24 cellular contexts compared by ENCODE assay signal in genomic region chr12:68674376-68674775, GRCh38. TPM values are rescaled to one million over a fixed set of nuclear protein-coding genes. Genes with fewer than 3 reads are reported as not detected.
DNase-seq lines count a peak whose midpoint lies in the region; ATAC-seq lines count a peak whose summit lies in the region.
"Had no signal": no experiment of that assay in that cellular context is flagged by ENCODE, and none has a peak within 500 bp of the region (broad histone marks: within the 10 kb centered on the region; RNA-seq: fewer than 3 reads in every experiment).

No MANE protein-coding gene starts in this region.

- no peaks in the 10 kb centered on the region for H3K27me3 Mint-ChIP-seq in activated CD4-positive, alpha-beta T cell treated with anti-CD3 and anti-CD28 coated beads for 36 hours
- no peaks in the 10 kb centered on the region for H3K27me3 Mint-ChIP-seq in CD8-positive, alpha-beta memory T cell
- no peaks in the 10 kb centered on the region for H3K27me3 Mint-ChIP-seq in activated T-helper 17 cell treated with anti-CD3 and anti-CD28 coated beads, Interleukin-2, amount 50 U/mL, for 72 hours
- H3K27me3 Mint-ChIP-seq in naive thymus-derived CD4-positive, alpha-beta T cell: no peaks in the 10 kb centered on the region
- H3K27me3 Mint-ChIP-seq: dendritic cell treated with granulocyte-macrophage colony-stimulating factor and Interleukin-4, amounts not matched to agents 40 ng/mL and 50 ng/mL, for 4 days had no signal

- H3K9me3 Mint-ChIP-seq in activated CD4-positive, alpha-beta T cell treated with anti-CD3 and anti-CD28 coated beads for 36 hours (ENCODE audit: low read depth): no peaks in the 10 kb centered on the region
- H3K9me3 Mint-ChIP-seq in CD8-positive, alpha-beta memory T cell: no peaks in the 10 kb centered on the region
- no peaks in the 10 kb centered on the region for H3K9me3 Mint-ChIP-seq in activated T-helper 17 cell treated with anti-CD3 and anti-CD28 coated beads, Interleukin-2, amount 50 U/mL, for 72 hours
- H3K9me3 Mint-ChIP-seq in naive thymus-derived CD4-positive, alpha-beta T cell: peaks cover 0 to 3% (median 0%) of the 10 kb centered on the region in 11 donors
- H3K9me3 Mint-ChIP-seq: dendritic cell treated with granulocyte-macrophage colony-stimulating factor and Interleukin-4, amounts not matched to agents 40 ng/mL and 50 ng/mL, for 4 days had no signal

- H3K27ac ChIP-seq in CD8-positive, alpha-beta memory T cell (ENCODE audit: low read depth, low read length): no peak overlapping the region
- peak overlapping the region; percentile 46 for H3K27ac ChIP-seq in naive thymus-derived CD4-positive, alpha-beta T cell (ENCODE audit: low read depth, low read length)
- H3K27ac ChIP-seq: HL-60, WERI-Rb-1 had no signal

- no peak for ATAC-seq in activated CD4-positive, alpha-beta T cell treated with anti-CD3 and anti-CD28 coated beads for 36 hours
- no peak for ATAC-seq in activated T-helper 17 cell treated with anti-CD3 and anti-CD28 coated beads, Interleukin-2, amount 50 U/mL, for 72 hours (replicated peaks)
- no peak for ATAC-seq in naive thymus-derived CD4-positive, alpha-beta T cell
- ATAC-seq in HG03565 (IDR thresholded peaks at IDR 0.05; ENCODE audit: unreplicated experiment) (no peak), HG02678 (IDR thresholded peaks at IDR 0.05; ENCODE audit: unreplicated experiment) (no peak)
- ATAC-seq: HCT116, sciatic nerve had no signal

- no peak overlapping the region for H3K4me3 ChIP-seq in CD8-positive, alpha-beta memory T cell (ENCODE audit: low read length)
- H3K4me3 ChIP-seq in naive thymus-derived CD4-positive, alpha-beta T cell (ENCODE audit: low read length): peak overlapping the region; percentile 17
- H3K4me3 ChIP-seq: lung had no signal

- intact Hi-C loops in activated CD4-positive, alpha-beta T cell treated with anti-CD3 and anti-CD28 coated beads for 36 hours (cut with DNase I, micrococcal nuclease): no loop called here
- intact Hi-C loops in naive thymus-derived CD4-positive, alpha-beta T cell (cut with micrococcal nuclease): loop anchor here (2.0 kb wide), 2 partner anchors 14 to 62 kb away; no protein-coding TSS in a partner anchor

- peaks cover 45% of the 10 kb centered on the region for H3K4me1 ChIP-seq in CD8-positive, alpha-beta memory T cell (ENCODE audit: insufficient read depth, low read length)
- peaks cover 30 to 32% of the 10 kb centered on the region in 2 donors for H3K4me1 ChIP-seq in naive thymus-derived CD4-positive, alpha-beta T cell (ENCODE audit: control insufficient read depth in 2 of 2, insufficient read depth in 2 of 2, low read length in 2 of 2)

- H3K9me3 ChIP-seq in CD8-positive, alpha-beta memory T cell (ENCODE audit: low read length): no peaks in the 10 kb centered on the region
- H3K9me3 ChIP-seq in naive thymus-derived CD4-positive, alpha-beta T cell (ENCODE audit: control insufficient read depth in 2 of 3, low read length in 3 of 3): no peaks in the 10 kb centered on the region

- POLR2A ChIA-PET in activated CD4-positive, alpha-beta T cell treated with anti-CD3 and anti-CD28 coated beads for 36 hours (lab: Charles Lee): no interaction called here
- POLR2A ChIA-PET in CD8-positive, alpha-beta memory T cell (lab: Charles Lee): interaction anchor here (0.5 to 1.0 kb wide), 2 partner anchors 11 to 63 kb away, joined by 4 read pairs; no protein-coding TSS in a partner anchor
- POLR2A ChIA-PET in naive thymus-derived CD4-positive, alpha-beta T cell (lab: Charles Lee): interaction anchor here (0.6 to 2.2 kb wide), 5 partner anchors 9 to 655 kb away, joined by 3 to 18 read pairs (median 5); partner anchors contain the start of gene RAP1B

- H3K36me3 Mint-ChIP-seq in activated CD4-positive, alpha-beta T cell treated with anti-CD3 and anti-CD28 coated beads for 36 hours (ENCODE audit: low read depth): no peaks in the 10 kb centered on the region
- peaks cover 0 to 2% (median 2%) of the 10 kb centered on the region in 3 donors for H3K36me3 Mint-ChIP-seq in CD8-positive, alpha-beta memory T cell
- H3K36me3 Mint-ChIP-seq in activated T-helper 17 cell treated with anti-CD3 and anti-CD28 coated beads, Interleukin-2, amount 50 U/mL, for 72 hours (ENCODE audit: low read depth): no peaks in the 10 kb centered on the region
- peaks cover 4 to 13% (median 7%) of the 10 kb centered on the region in 5 donors for H3K36me3 Mint-ChIP-seq in naive thymus-derived CD4-positive, alpha-beta T cell

- peak overlapping the region; percentile 10 for H3K4me3 Mint-ChIP-seq in activated CD4-positive, alpha-beta T cell treated with anti-CD3 and anti-CD28 coated beads for 36 hours
- H3K4me3 Mint-ChIP-seq in CD8-positive, alpha-beta memory T cell: peak overlapping the region in 5 of 7 donors; percentile 41 to 93 (median 74)
- peak overlapping the region; percentile 71 for H3K4me3 Mint-ChIP-seq in activated T-helper 17 cell treated with anti-CD3 and anti-CD28 coated beads, Interleukin-2, amount 50 U/mL, for 72 hours
- H3K4me3 Mint-ChIP-seq in naive thymus-derived CD4-positive, alpha-beta T cell: peak overlapping the region in 8 of 10 donors; percentile 55 to 90 (median 82)
- H3K4me3 Mint-ChIP-seq: dendritic cell treated with granulocyte-macrophage colony-stimulating factor and Interleukin-4, amounts not matched to agents 40 ng/mL and 50 ng/mL, for 4 days had no signal

- peaks cover 45% of the 10 kb centered on the region for H3K4me1 Mint-ChIP-seq in activated CD4-positive, alpha-beta T cell treated with anti-CD3 and anti-CD28 coated beads for 36 hours
- H3K4me1 Mint-ChIP-seq in CD8-positive, alpha-beta memory T cell: peaks cover 35 to 52% (median 42%) of the 10 kb centered on the region in 3 donors
- H3K4me1 Mint-ChIP-seq in activated T-helper 17 cell treated with anti-CD3 and anti-CD28 coated beads, Interleukin-2, amount 50 U/mL, for 72 hours: peaks cover 25% of the 10 kb centered on the region
- peaks cover 25 to 66% (median 57%) of the 10 kb centered on the region in 7 donors for H3K4me1 Mint-ChIP-seq in naive thymus-derived CD4-positive, alpha-beta T cell

- no peak for DNase-seq in activated CD4-positive, alpha-beta T cell treated with anti-CD3 and anti-CD28 coated beads for 36 hours
- no peak for DNase-seq in activated CD4-positive, alpha-beta T cell treated with anti-CD3 and anti-CD28 coated beads, Interleukin-2, amount 50 U/mL, for 4 hours
- no peak for DNase-seq in CD8-positive, alpha-beta memory T cell
- peak in 1 of 9 donors; percentile 11 for DNase-seq in naive thymus-derived CD4-positive, alpha-beta T cell
- DNase-seq in stimulated activated CD4-positive, alpha-beta T cell treated with anti-CD3 and anti-CD28 coated beads, Interleukin-1b, Interleukin-23, amount 100 ng/mL, for 48 hours: no peak
- DNase-seq: anterior cingulate cortex; GDM1; glutamatergic neuron; kidney; NCI-H1092; NCI-H187; NCI-H2171 treated with DMSO at 0.1 percent for 48 hours; NCI-H524; NK-92 treated with Interleukin-12 subunit alpha and Interleukin-12 subunit beta, amount 100 ng/mL, for 24 hours; posterior cingulate gyrus; WERI-Rb-1 had no signal

- H3K27me3 ChIP-seq in CD8-positive, alpha-beta memory T cell (ENCODE audit: insufficient read depth, low read length, poor library complexity, severe bottlenecking): no peaks in the 10 kb centered on the region
- H3K27me3 ChIP-seq in naive thymus-derived CD4-positive, alpha-beta T cell (ENCODE audit: control insufficient read depth in 2 of 2, insufficient read depth in 2 of 2, low read length in 2 of 2): no peaks in the 10 kb centered on the region

- no peaks in the 10 kb centered on the region for H3K36me3 ChIP-seq in CD8-positive, alpha-beta memory T cell (ENCODE audit: insufficient read depth, low read length)
- H3K36me3 ChIP-seq in naive thymus-derived CD4-positive, alpha-beta T cell (ENCODE audit: control insufficient read depth in 2 of 3, insufficient read depth in 3 of 3, low read length in 3 of 3): no peaks in the 10 kb centered on the region
- H3K36me3 ChIP-seq: WERI-Rb-1 had no signal

- no peak overlapping the region for H3K27ac Mint-ChIP-seq in activated CD4-positive, alpha-beta T cell treated with anti-CD3 and anti-CD28 coated beads for 36 hours
- H3K27ac Mint-ChIP-seq in CD8-positive, alpha-beta memory T cell: peak overlapping the region in 5 of 8 donors; percentile 2 to 83 (median 51)
- peak overlapping the region; percentile 68 for H3K27ac Mint-ChIP-seq in activated T-helper 17 cell treated with anti-CD3 and anti-CD28 coated beads, Interleukin-2, amount 50 U/mL, for 72 hours
- H3K27ac Mint-ChIP-seq in naive thymus-derived CD4-positive, alpha-beta T cell: peak overlapping the region in 8 of 9 donors; percentile 83 to 95 (median 90)
- H3K27ac Mint-ChIP-seq: dendritic cell treated with granulocyte-macrophage colony-stimulating factor and Interleukin-4, amounts not matched to agents 40 ng/mL and 50 ng/mL, for 4 days had no signal

- CTCF ChIA-PET in activated CD4-positive, alpha-beta T cell treated with anti-CD3 and anti-CD28 coated beads for 36 hours (lab: Charles Lee): interaction anchor here (1.0 kb wide), 1 partner anchor 10 kb away, joined by 4 read pairs; no protein-coding TSS in a partner anchor
- CTCF ChIA-PET in CD8-positive, alpha-beta memory T cell (lab: Charles Lee): no interaction called here
- CTCF ChIA-PET in naive thymus-derived CD4-positive, alpha-beta T cell (lab: Charles Lee): interaction anchor here (0.6 to 1.2 kb wide), 3 partner anchors 13 to 61 kb away, joined by 4 to 5 read pairs (median 5); partner anchors contain the start of gene NUP107

RNA-seq across cellular contexts. Expression of gene NUP107, which starts 12.4 kb away (rescaled TPM):
- 100 to 1,000 TPM; 136 to 142 TPM for total RNA-seq in activated CD4-positive, alpha-beta T cell treated with anti-CD3 and anti-CD28 coated beads for 36 hours
- total RNA-seq in CD8-positive, alpha-beta memory T cell: 100 to 1,000 TPM; 120 to 132 TPM
- polyA plus RNA-seq in CD8-positive, alpha-beta memory T cell: 25.3 TPM
- total RNA-seq in activated T-helper 17 cell treated with anti-CD3 and anti-CD28 coated beads, Interleukin-2, amount 50 U/mL, for 72 hours: 100 to 1,000 TPM; 106 to 134 TPM
- 10 to 100 TPM; 45.2 to 80.9 (median 69.0) TPM for total RNA-seq in naive thymus-derived CD4-positive, alpha-beta T cell
- 10 to 100 TPM; 25.5 to 48.9 TPM for polyA plus RNA-seq in naive thymus-derived CD4-positive, alpha-beta T cell

Comparison
In these comparisons a context has a peak if more than half of its experiments do, and no peak if none do; other contexts are left out.
1. H3K4me3 Mint-ChIP-seq: peak in every context shown above with its lines; median percentile 82 in naive thymus-derived CD4-positive, alpha-beta T cell; 74 in CD8-positive, alpha-beta memory T cell; 71 in activated T-helper 17 cell treated with anti-CD3 and anti-CD28 coated beads, Interleukin-2, amount 50 U/mL, for 72 hours; 10 in activated CD4-positive, alpha-beta T cell treated with anti-CD3 and anti-CD28 coated beads for 36 hours.
2. intact Hi-C loops: an anchor here in naive thymus-derived CD4-positive, alpha-beta T cell (2.0 kb wide); none called in activated CD4-positive, alpha-beta T cell treated with anti-CD3 and anti-CD28 coated beads for 36 hours.